In genomic region chrX:153517421-153517820, GRCh38 we compare ENCODE assay signal across 18 cellular contexts. TPM values are rescaled to one million over a fixed set of nuclear protein-coding genes. Genes with fewer than 3 reads are reported as not detected.
DNase-seq lines count a peak whose midpoint lies in the region; ATAC-seq and TF ChIP-seq lines count a peak whose summit lies in the region.
"Had no signal": no experiment of that assay in that cellular context is flagged by ENCODE, and none has a peak within 500 bp of the region (broad histone marks: within the 10 kb centered on the region; RNA-seq: fewer than 3 reads in every experiment).

Gene ATP2B3 (plus strand): TSS chrX:153517642. CDS start chrX:153536248, 18,606 bp downstream.

- peak within 1 kb of the TSS; percentile 13 for H3K4me3 ChIP-seq in iPS-11a (ENCODE audit: low read depth, low read length)

- no peak for DNase-seq in activated naive CD8-positive, alpha-beta T cell treated with anti-CD3 and anti-CD28 coated beads, Interleukin-2, amount 50 U/mL, for 24 hours
- DNase-seq in NCI-H2196 (lab: John Stamatoyannopoulos, UW; ENCODE audit: unreplicated experiment) (peak; percentile 3), type B pancreatic cell (ENCODE audit: extremely low spot score, unreplicated experiment) (no peak), middle frontal gyrus (ENCODE audit: extremely low spot score, low spot score) (no peak), SIG-M5 (lab: John Stamatoyannopoulos, UW) (no peak)
- no peak for DNase-seq in activated CD8-positive, alpha-beta memory T cell treated with anti-CD3 and anti-CD28 coated beads, Interleukin-2, amount 50 U/mL, for 48 hours
- DNase-seq: AML-193, DMS153, KBM-7, left ventricle myocardium superior, NCI-H1048, NCI-H524 treated with DMSO at 0.1 percent for 48 hours, T-helper 1 cell had no signal

- peaks cover 5% of the 10 kb centered on the region for H3K27me3 Mint-ChIP-seq in activated naive CD8-positive, alpha-beta T cell
- H3K27me3 Mint-ChIP-seq in activated naive CD8-positive, alpha-beta T cell treated with anti-CD3 and anti-CD28 coated beads, Interleukin-2, amount 50 U/mL, for 24 hours: peaks cover 14% of the 10 kb centered on the region
- peaks cover 44% of the 10 kb centered on the region for H3K27me3 Mint-ChIP-seq in type B pancreatic cell

- H3K4me1 Mint-ChIP-seq in activated naive CD8-positive, alpha-beta T cell (ENCODE audit: low read depth): peaks cover 5% of the 10 kb centered on the region
- no peaks in the 10 kb centered on the region for H3K4me1 Mint-ChIP-seq in activated naive CD8-positive, alpha-beta T cell treated with anti-CD3 and anti-CD28 coated beads, Interleukin-2, amount 50 U/mL, for 24 hours
- H3K4me1 Mint-ChIP-seq in type B pancreatic cell (ENCODE audit: unreplicated experiment): no peaks in the 10 kb centered on the region

- H3K4me3 Mint-ChIP-seq in activated naive CD8-positive, alpha-beta T cell: peak within 1 kb of the TSS; percentile 27
- no peak within 1 kb of the TSS for H3K4me3 Mint-ChIP-seq in activated naive CD8-positive, alpha-beta T cell treated with anti-CD3 and anti-CD28 coated beads, Interleukin-2, amount 50 U/mL, for 24 hours
- H3K4me3 Mint-ChIP-seq in type B pancreatic cell: peak within 1 kb of the TSS; percentile 74
- H3K4me3 Mint-ChIP-seq: stimulated activated naive CD8-positive, alpha-beta T cell treated with anti-CD3 and anti-CD28 coated beads, Interleukin-15, Interleukin-2, amounts not matched to agents 100 ng/mL and 50 ng/mL, for 24 hours had no signal

- no peaks in the 10 kb centered on the region for H3K36me3 Mint-ChIP-seq in activated naive CD8-positive, alpha-beta T cell
- no peaks in the 10 kb centered on the region for H3K36me3 Mint-ChIP-seq in activated naive CD8-positive, alpha-beta T cell treated with anti-CD3 and anti-CD28 coated beads, Interleukin-2, amount 50 U/mL, for 24 hours (ENCODE audit: low read depth)
- no peaks in the 10 kb centered on the region for H3K36me3 Mint-ChIP-seq in type B pancreatic cell

- no peak for ATAC-seq in activated naive CD8-positive, alpha-beta T cell treated with anti-CD3 and anti-CD28 coated beads, Interleukin-2, amount 50 U/mL, for 24 hours
- ATAC-seq: left ventricle myocardium superior had no signal

- no peak for TF ChIP-seq CTCF in type B pancreatic cell (conservative IDR thresholded peaks at IDR 0.05)

- no peak within 1 kb of the TSS for H3K27ac Mint-ChIP-seq in activated naive CD8-positive, alpha-beta T cell
- H3K27ac Mint-ChIP-seq in activated naive CD8-positive, alpha-beta T cell treated with anti-CD3 and anti-CD28 coated beads, Interleukin-2, amount 50 U/mL, for 24 hours: no peak within 1 kb of the TSS
- H3K27ac Mint-ChIP-seq in type B pancreatic cell: no peak within 1 kb of the TSS
- H3K27ac Mint-ChIP-seq: stimulated activated naive CD8-positive, alpha-beta T cell treated with anti-CD3 and anti-CD28 coated beads, Interleukin-15, Interleukin-2, amounts not matched to agents 100 ng/mL and 50 ng/mL, for 24 hours had no signal

- no peaks in the 10 kb centered on the region for H3K9me3 Mint-ChIP-seq in activated naive CD8-positive, alpha-beta T cell (ENCODE audit: low read depth)
- H3K9me3 Mint-ChIP-seq in activated naive CD8-positive, alpha-beta T cell treated with anti-CD3 and anti-CD28 coated beads, Interleukin-2, amount 50 U/mL, for 24 hours: no peaks in the 10 kb centered on the region
- no peaks in the 10 kb centered on the region for H3K9me3 Mint-ChIP-seq in type B pancreatic cell
- H3K9me3 Mint-ChIP-seq: stimulated activated naive CD8-positive, alpha-beta T cell treated with anti-CD3 and anti-CD28 coated beads, Interleukin-15, Interleukin-2, amounts not matched to agents 100 ng/mL and 50 ng/mL, for 24 hours had no signal

RNA-seq across cellular contexts. Expression of gene ATP2B3, which starts in this region (rescaled TPM):
- total RNA-seq in type B pancreatic cell (ENCODE audit: low replicate concordance): 0.26 and 0.43 TPM in 2 replicates
- total RNA-seq: breast epithelium, left ventricle myocardium superior, RPMI7951 had no signal
